8 cellular contexts compared by ENCODE assay signal in genomic region chr4:184473265-184473514, GRCh38. TPM values are rescaled to one million over a fixed set of nuclear protein-coding genes. Genes with fewer than 3 reads are reported as not detected.
DNase-seq lines count a peak whose midpoint lies in the region; ATAC-seq, FAIRE-seq and TF ChIP-seq lines count a peak whose summit lies in the region.

No MANE protein-coding gene starts in this region.

- peaks cover 60% of the 10 kb centered on the region for H3K4me1 ChIP-seq in KMS-11 (ENCODE audit: low read depth, poor library complexity, severe bottlenecking)
- H3K4me1 ChIP-seq in esophagus (ENCODE audit: control insufficient read depth in 2 of 2, insufficient read depth in 2 of 2, low read length in 1 of 2): peaks cover 3 to 5% of the 10 kb centered on the region in 2 donors
- peaks cover 5% of the 10 kb centered on the region for H3K4me1 ChIP-seq in rectal smooth muscle tissue (ENCODE audit: control insufficient read depth, insufficient read depth, low read length)

- H3K9me3 ChIP-seq in esophagus (ENCODE audit: control insufficient read depth in 2 of 2, insufficient read depth in 1 of 2, low read depth in 1 of 2, low read length in 1 of 2): no peaks in the 10 kb centered on the region

- H3K36me3 ChIP-seq in KMS-11 (ENCODE audit: insufficient read depth) (no peaks in the 10 kb centered on the region), esophagus (ENCODE audit: control insufficient read depth in 2 of 2, insufficient read depth in 2 of 2, low read length in 1 of 2) (no peaks in the 10 kb centered on the region), rectal smooth muscle tissue (ENCODE audit: control insufficient read depth, insufficient read depth, low read length) (no peaks in the 10 kb centered on the region)

- FAIRE-seq in GM19239 (lab: Jason Lieb, UNC): no peak
- FAIRE-seq in RCC 7860 (lab: Jason Lieb, UNC): no peak

- no peak overlapping the region for H3K4me2 ChIP-seq in KMS-11

- no peak for TF ChIP-seq CTCF in KMS-11 (conservative IDR thresholded peaks at IDR 0.05; ENCODE audit: low read depth, low read length)

- peak; percentile 15 for ATAC-seq in GM18861 (IDR thresholded peaks at IDR 0.05; ENCODE audit: unreplicated experiment)
- no peak for ATAC-seq in sciatic nerve

- WGBS in esophagus, 2 donors: 0% methylated on average over 10 to 37 of the region's 37 CpGs

- H3K27ac ChIP-seq in KMS-11: peak overlapping the region; percentile 78
- peak overlapping the region; percentile 97 to 98 for H3K27ac ChIP-seq in esophagus (ENCODE audit: low read depth in 2 of 2, low read length in 1 of 2)
- peak overlapping the region; percentile 87 for H3K27ac ChIP-seq in rectal smooth muscle tissue (ENCODE audit: low read depth, low read length)

- H3K79me2 ChIP-seq in KMS-11 (ENCODE audit: insufficient read depth, low read depth): peaks cover 71% of the 10 kb centered on the region

- intact Hi-C loops in sciatic nerve (cut with DNase I): loop anchor here (10.0 kb wide), 1 partner anchor 62 kb away; no protein-coding TSS in a partner anchor

- no peaks in the 10 kb centered on the region for H4K20me1 ChIP-seq in KMS-11 (ENCODE audit: insufficient read depth)

- DNase-seq in sciatic nerve (ENCODE audit: low spot score) (no peak), GM19239 (ENCODE audit: insufficient read length, low spot score) (no peak), GDM1 (lab: John Stamatoyannopoulos, UW) (no peak), RCC 7860 (ENCODE audit: low spot score) (no peak)

- H3K27me3 ChIP-seq in KMS-11 (ENCODE audit: insufficient read depth, low read depth) (no peaks in the 10 kb centered on the region), esophagus (ENCODE audit: control insufficient read depth in 1 of 2, insufficient read depth in 2 of 2, low read length in 2 of 2) (no peaks in the 10 kb centered on the region), rectal smooth muscle tissue (ENCODE audit: control insufficient read depth, insufficient read depth, low read length) (no peaks in the 10 kb centered on the region)

- H3K4me3 ChIP-seq in KMS-11 (IDR thresholded peaks at IDR 0.05; ENCODE audit: insufficient read depth, low read depth, low read length): no peak overlapping the region
- peak overlapping the region; percentile 94 to 95 for H3K4me3 ChIP-seq in esophagus (ENCODE audit: low read depth in 1 of 2, low read length in 2 of 2)
- H3K4me3 ChIP-seq in rectal smooth muscle tissue (ENCODE audit: low read length): peak overlapping the region; percentile 79

- H3K9ac ChIP-seq in KMS-11: peak overlapping the region; percentile 90
- no peak overlapping the region for H3K9ac ChIP-seq in rectal smooth muscle tissue (ENCODE audit: low read length)

- no peak overlapping the region for H2AFZ ChIP-seq in KMS-11 (ENCODE audit: low read depth)

RNA-seq across cellular contexts. Expression of gene IRF2, which starts 1.2 kb away (rescaled TPM):
- 10 to 100 TPM; 10.9 to 14.3 TPM for polyA plus RNA-seq in esophagus
- total RNA-seq in sciatic nerve: 50.2 TPM
